Comparison of ENCODE assay signal across 8 cellular contexts in genomic region chr9:127396808-127397721, GRCh38. TPM values are rescaled to one million over a fixed set of nuclear protein-coding genes. Genes with fewer than 3 reads are reported as not detected.
DNase-seq lines count a peak whose midpoint lies in the region; ATAC-seq and TF ChIP-seq lines count a peak whose summit lies in the region.

SLC2A8 (plus strand) TSS chr9:127397169; CDS start chr9:127397231, 62 bp downstream.

- H3K4me1 Mint-ChIP-seq in activated CD4-positive, alpha-beta T cell treated with anti-CD3 and anti-CD28 coated beads, Interleukin-2, amount 10 ng/mL, durations not matched to agents 7 days and 5 days: peaks cover 14% of the 10 kb centered on the region

- no peak within 1 kb of the TSS for H3K27ac Mint-ChIP-seq in activated CD4-positive, alpha-beta T cell treated with anti-CD3 and anti-CD28 coated beads, Interleukin-2, amount 10 ng/mL, durations not matched to agents 7 days and 5 days

- H3K36me3 Mint-ChIP-seq in activated CD4-positive, alpha-beta T cell treated with anti-CD3 and anti-CD28 coated beads, Interleukin-2, amount 10 ng/mL, durations not matched to agents 7 days and 5 days (ENCODE audit: low read depth): no peaks in the 10 kb centered on the region

- ATAC-seq in GM19035 (IDR thresholded peaks at IDR 0.05; ENCODE audit: unreplicated experiment) (peak; percentile 93), HG03342 (IDR thresholded peaks at IDR 0.05; ENCODE audit: unreplicated experiment) (peak; percentile 93)

- H3K4me3 Mint-ChIP-seq in activated CD4-positive, alpha-beta T cell treated with anti-CD3 and anti-CD28 coated beads, Interleukin-2, amount 10 ng/mL, durations not matched to agents 7 days and 5 days: peak within 1 kb of the TSS; percentile 68

- H3K9me3 Mint-ChIP-seq in activated CD4-positive, alpha-beta T cell treated with anti-CD3 and anti-CD28 coated beads, Interleukin-2, amount 10 ng/mL, durations not matched to agents 7 days and 5 days: no peaks in the 10 kb centered on the region

- H3K27ac ChIP-seq in layer of hippocampus (ENCODE audit: low read depth, low read length): peak within 1 kb of the TSS; percentile 65

- peak within 1 kb of the TSS; percentile 59 for H3K4me3 ChIP-seq in AG09309 (ENCODE audit: control insufficient read depth, low read depth, low read length)

- POLR2A ChIA-PET in activated CD4-positive, alpha-beta T cell treated with anti-CD3 and anti-CD28 coated beads, Interleukin-2, amount 10 ng/mL, durations not matched to agents 7 days and 5 days (lab: Charles Lee): no interaction called here

- peak; percentile 4 for TF ChIP-seq CTCF in AG09309 (IDR thresholded peaks at IDR 0.05; ENCODE audit: control insufficient read depth, insufficient read depth, low read depth, low read length, missing control alignments)

- DNase-seq in AG09309 (ENCODE audit: low read depth) (peak; percentile 86), NCI-H510A treated with DMSO at 0.1 percent for 48 hours (lab: John Stamatoyannopoulos, UW) (peak; percentile 100), cortex of kidney (lab: John Stamatoyannopoulos, UW) (peak; percentile 81)
- peak; percentile 92 for DNase-seq in activated CD4-positive, alpha-beta T cell treated with anti-CD3 and anti-CD28 coated beads, Interleukin-2, amount 10 ng/mL, durations not matched to agents 7 days and 5 days
- peak; percentile 40 to 82 (median 60) for DNase-seq in stimulated activated CD4-positive, alpha-beta T cell treated with anti-CD3 and anti-CD28 coated beads, Interleukin-1b, Interleukin-23, amount 100 ng/mL, for 24 hours (ENCODE audit: low read depth in 4 of 4, low spot score in 1 of 4)

- H3K27me3 ChIP-seq in layer of hippocampus (ENCODE audit: control insufficient read depth, insufficient read depth, low read length): no peaks in the 10 kb centered on the region

- CTCF ChIA-PET in activated CD4-positive, alpha-beta T cell treated with anti-CD3 and anti-CD28 coated beads, Interleukin-2, amount 10 ng/mL, durations not matched to agents 7 days and 5 days (lab: Charles Lee): interaction anchor here (0.7 to 1.4 kb wide), 8 partner anchors 9 to 338 kb away, joined by 3 to 7 read pairs (median 4); partner anchors contain the start of genes TOR2A and ZNF79

- H3K27me3 Mint-ChIP-seq in activated CD4-positive, alpha-beta T cell treated with anti-CD3 and anti-CD28 coated beads, Interleukin-2, amount 10 ng/mL, durations not matched to agents 7 days and 5 days: peaks cover 70% of the 10 kb centered on the region

RNA-seq across cellular contexts. Expression of gene SLC2A8, which starts in this region (rescaled TPM):
- 1 to 10 TPM; 4.3 to 4.6 TPM for total RNA-seq in activated CD4-positive, alpha-beta T cell treated with anti-CD3 and anti-CD28 coated beads, Interleukin-2, amount 10 ng/mL, durations not matched to agents 7 days and 5 days

Comparison
In these comparisons a context has a peak if more than half of its experiments do, and no peak if none do; other contexts are left out.
1. Peak in every context shown above with its lines: DNase-seq, ATAC-seq, H3K4me3 ChIP-seq and H3K27ac ChIP-seq.